In the genomic region with DNA sequence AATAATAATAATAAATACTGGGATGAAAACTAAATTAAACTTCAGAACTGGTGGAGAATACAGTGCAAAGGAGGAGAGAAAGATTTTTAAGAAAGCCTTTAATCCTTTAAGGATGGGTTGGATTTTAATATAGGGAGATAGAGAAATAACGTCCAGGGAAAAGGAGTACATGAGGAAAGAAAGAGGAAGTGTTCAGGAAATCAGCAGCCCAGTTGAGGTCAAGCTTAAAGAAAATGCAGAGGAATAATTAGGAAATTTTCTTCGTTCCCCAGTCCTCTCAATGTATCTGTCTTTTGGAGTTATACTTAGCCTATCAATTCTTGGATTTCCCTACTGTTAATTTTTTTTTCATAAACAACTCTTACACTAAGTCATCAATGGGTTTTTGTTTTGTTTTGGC, we compare ENCODE assay signal across 24 cellular contexts.
"Had no signal": no experiment of that assay in that cellular context is flagged by ENCODE, and none has a peak within 500 bp of the region (broad histone marks: within the 10 kb centered on the region; RNA-seq: fewer than 3 reads in every experiment).

No MANE protein-coding gene starts in this region.

- H3K27ac Mint-ChIP-seq: activated CD8-positive, alpha-beta memory T cell treated with anti-CD3 and anti-CD28 coated beads, Interleukin-2, amount 10 ng/mL, durations not matched to agents 7 days and 5 days; activated CD8-positive, alpha-beta T cell treated with anti-CD3 and anti-CD28 coated beads, Interleukin-2, amount 10 ng/mL, durations not matched to agents 7 days and 5 days; activated naive CD4-positive, alpha-beta T cell treated with anti-CD3 and anti-CD28 coated beads, Interleukin-2, amount 50 U/mL, for 72 hours had no signal

- H3K4me3 Mint-ChIP-seq: activated CD8-positive, alpha-beta memory T cell treated with anti-CD3 and anti-CD28 coated beads, Interleukin-2, amount 10 ng/mL, durations not matched to agents 7 days and 5 days; activated CD8-positive, alpha-beta T cell treated with anti-CD3 and anti-CD28 coated beads, Interleukin-2, amount 10 ng/mL, durations not matched to agents 7 days and 5 days; WTC11 had no signal

- H3K9me3 ChIP-seq: esophagus squamous epithelium, heart right ventricle, left ventricle myocardium inferior, right atrium auricular region, spleen, testis, transverse colon had no signal

- H3K27me3 Mint-ChIP-seq: activated CD8-positive, alpha-beta memory T cell treated with anti-CD3 and anti-CD28 coated beads, Interleukin-2, amount 10 ng/mL, durations not matched to agents 7 days and 5 days had no signal

- ATAC-seq: activated CD8-positive, alpha-beta memory T cell treated with anti-CD3 and anti-CD28 coated beads, Interleukin-2, amount 10 ng/mL, durations not matched to agents 7 days and 5 days; activated CD8-positive, alpha-beta T cell treated with anti-CD3 and anti-CD28 coated beads, Interleukin-2, amount 10 ng/mL, durations not matched to agents 7 days and 5 days; activated naive CD4-positive, alpha-beta T cell treated with anti-CD3 and anti-CD28 coated beads, Interleukin-2, amount 50 U/mL, for 72 hours; heart right ventricle; stimulated activated naive CD8-positive, alpha-beta T cell treated with anti-CD3 and anti-CD28 coated beads, Interleukin-15, Interleukin-2, amounts not matched to agents 100 U/mL and 50 U/mL, for 24 hours; WTC11 had no signal

- H3K4me3 ChIP-seq: esophagus squamous epithelium, heart right ventricle, left ventricle myocardium inferior, lung, right atrium auricular region, spleen, testis, transverse colon had no signal

- H3K27ac ChIP-seq: epithelial cell of prostate, esophagus squamous epithelium, heart right ventricle, left ventricle myocardium inferior, parathyroid adenoma, right atrium auricular region, spleen, testis, transverse colon had no signal

- H3K36me3 ChIP-seq: left ventricle myocardium inferior, right atrium auricular region had no signal

- H2AFZ ChIP-seq: parathyroid adenoma had no signal

- H3K9me3 Mint-ChIP-seq: WTC11 had no signal

- H3K9ac ChIP-seq: parathyroid adenoma had no signal

- DNase-seq: activated CD4-positive, alpha-beta T cell treated with anti-CD3 and anti-CD28 coated beads for 1 hour; activated CD4-positive, alpha-beta T cell treated with anti-CD3 and anti-CD28 coated beads, Interleukin-2, amount 50 U/mL, for 1 hour; activated CD8-positive, alpha-beta memory T cell treated with anti-CD3 and anti-CD28 coated beads, Interleukin-2, amount 10 ng/mL, durations not matched to agents 7 days and 5 days; activated CD8-positive, alpha-beta T cell treated with anti-CD3 and anti-CD28 coated beads, Interleukin-2, amount 10 ng/mL, durations not matched to agents 7 days and 5 days; activated naive CD4-positive, alpha-beta T cell; activated T-cell treated with anti-CD3 and anti-CD28 coated beads, Interleukin-2, amount 50 U/mL, for 48 hours; dermis blood vessel endothelial cell; effector CD4-positive, alpha-beta T cell; esophagus squamous epithelium; foreskin melanocyte; heart right ventricle; left ventricle myocardium inferior; occipital lobe; spleen; stimulated activated naive CD8-positive, alpha-beta T cell treated with anti-CD3 and anti-CD28 coated beads, Interleukin-15, Interleukin-2, amounts not matched to agents 100 U/mL and 50 U/mL, for 24 hours; T-helper 2 cell; testis; transverse colon had no signal

- H3K27me3 ChIP-seq: esophagus squamous epithelium, heart right ventricle, right atrium auricular region, spleen, testis, transverse colon had no signal

- H3K4me1 ChIP-seq: esophagus squamous epithelium, parathyroid adenoma, right atrium auricular region, testis, transverse colon had no signal
